In genomic region chr18:54613174-54613573, GRCh38 we compare ENCODE assay signal across 34 cellular contexts. TPM values are rescaled to one million over a fixed set of nuclear protein-coding genes. Genes with fewer than 3 reads are reported as not detected.
"Had no signal": no experiment of that assay in that cellular context is flagged by ENCODE, and none has a peak within 500 bp of the region (broad histone marks: within the 10 kb centered on the region; RNA-seq: fewer than 3 reads in every experiment).

No MANE protein-coding gene starts in this region.

- FAIRE-seq: small intestine had no signal

- H3K4me2 ChIP-seq: hepatocyte, neural progenitor cell had no signal

- DNase-seq: heart right ventricle; islet precursor cell; left cardiac atrium; left lung; mesendoderm; naive B cell; natural killer cell; nephron progenitor cell; ovary; retina; right cardiac atrium; sigmoid colon; small intestine; spleen; stimulated activated CD4-positive, alpha-beta T cell treated with anti-CD3 and anti-CD28 coated beads, Interleukin-4, amount 100 ng/mL, for 24 hours; stimulated activated naive CD4-positive, alpha-beta T cell; stimulated activated naive CD8-positive, alpha-beta T cell treated with anti-CD3 and anti-CD28 coated beads, Interleukin-15, amount 100 ng/mL, for 72 hours; substantia nigra; uterus had no signal

- H3K9me3 ChIP-seq: left lung, neutrophil, ovary, sigmoid colon, spleen, uterus had no signal

- H3K79me2 ChIP-seq: hepatocyte had no signal

- H3K4me1 ChIP-seq: heart right ventricle, neural progenitor cell, sigmoid colon, spleen, tibial nerve, uterus had no signal

- H3K27me3 ChIP-seq: heart right ventricle, hepatocyte, left lung, neural progenitor cell, neutrophil, ovary, sigmoid colon, spleen, tibial nerve, uterus had no signal

- H3K36me3 ChIP-seq: heart right ventricle, left lung, neural progenitor cell, neutrophil, ovary, sigmoid colon, spleen, tibial nerve, uterus had no signal

- H3K27ac ChIP-seq: heart right ventricle, left lung, neural progenitor cell, neutrophil, ovary, sigmoid colon, spleen, tibial nerve, uterus had no signal

- H2AFZ ChIP-seq: hepatocyte, neural progenitor cell had no signal

- ATAC-seq: heart right ventricle; left cardiac atrium; natural killer cell; right cardiac atrium; stimulated activated effector memory CD8-positive, alpha-beta T cell treated with anti-CD3 and anti-CD28 coated beads, Interleukin-12 subunit alpha, Interleukin-12 subunit beta, amount 100 ng/mL, for 72 hours; stimulated activated naive CD8-positive, alpha-beta T cell treated with anti-CD3 and anti-CD28 coated beads, Interleukin-15, amount 100 ng/mL, for 72 hours had no signal

- H3K9ac ChIP-seq: neural progenitor cell had no signal

- H3K4me3 ChIP-seq: heart right ventricle, hepatocyte, left lung, lung, neural progenitor cell, ovary, sigmoid colon, spleen, tibial nerve, uterus had no signal

RNA-seq across cellular contexts. Expression of gene DYNAP, which starts 22.1 kb away (rescaled TPM):
- total RNA-seq: heart right ventricle, hepatocyte, kidney epithelial cell, left cardiac atrium, left lung, lower leg skin, lung, mesothelial cell of epicardium, mononuclear cell, natural killer cell, omental fat pad, ovary, progenitor cell of endocrine pancreas, pulmonary artery endothelial cell, right cardiac atrium, sigmoid colon, temporal lobe, tibial nerve, ureter, uterus had no signal
- polyA plus RNA-seq: heart right ventricle, lung, ovary, right cardiac atrium, sigmoid colon, small intestine had no signal
